ENCODE assay signal across 10 cellular contexts in genomic region chr19:15508035-15508710, GRCh38. TPM values are rescaled to one million over a fixed set of nuclear protein-coding genes. Genes with fewer than 3 reads are reported as not detected.
DNase-seq lines count a peak whose midpoint lies in the region; ATAC-seq, FAIRE-seq and TF ChIP-seq lines count a peak whose summit lies in the region.
"Had no signal": no experiment of that assay in that cellular context is flagged by ENCODE, and none has a peak within 500 bp of the region (broad histone marks: within the 10 kb centered on the region; RNA-seq: fewer than 3 reads in every experiment).

TSS of gene CYP4F22 (plus strand) at chr19:15508525. CDS start at chr19:15525337, 16,812 bp downstream.

- DNase-seq in HCT116 (ENCODE audit: low read depth, low spot score), result no peak
- peak; percentile 7 for DNase-seq in activated CD4-positive, alpha-beta T cell treated with anti-CD3 and anti-CD28 coated beads, Interleukin-2, amount 10 ng/mL, durations not matched to agents 7 days and 5 days
- DNase-seq in endothelial cell of umbilical vein (ENCODE audit: low read depth, low spot score), result no peak
- DNase-seq in spleen, result no peak
- no peak for DNase-seq in left colon
- DNase-seq in hypothalamus (lab: John Stamatoyannopoulos, UW), result no peak
- DNase-seq: left ventricle myocardium superior, NCI-H1105 had no signal

- dilution Hi-C loops in endothelial cell of umbilical vein (cut with MboI; ENCODE audit: extremely low pct_ligation_motif_present, low sequenced_read_pairs), result no loop called here

- no peak for FAIRE-seq in endothelial cell of umbilical vein (lab: Jason Lieb, UNC)

- H4K20me1 ChIP-seq in HCT116 (ENCODE audit: insufficient read depth) (no peaks in the 10 kb centered on the region), endothelial cell of umbilical vein (replicated peaks; ENCODE audit: control insufficient read depth, extremely low read depth, insufficient read depth, low read length) (no peaks in the 10 kb centered on the region)

- no TSS peak for BruUV-seq in HCT116 (replicated peaks; lab: Mats Ljungman, UMichigan)
- no TSS peak for BruUV-seq in endothelial cell of umbilical vein (replicated peaks; lab: Mats Ljungman, UMichigan)

- no peaks in the 10 kb centered on the region for H3K9me3 ChIP-seq in HCT116 (ENCODE audit: control insufficient read depth in 1 of 2, insufficient read depth in 1 of 2, low read depth in 1 of 2, low read length in 2 of 2)
- H3K9me3 ChIP-seq in endothelial cell of umbilical vein (replicated peaks; ENCODE audit: control insufficient read depth, insufficient read depth, low read length), result no peaks in the 10 kb centered on the region
- no peaks in the 10 kb centered on the region for H3K9me3 ChIP-seq in spleen

- H3K79me2 ChIP-seq in HCT116 (ENCODE audit: insufficient read depth, low read length) (no peaks in the 10 kb centered on the region), endothelial cell of umbilical vein (ENCODE audit: control insufficient read depth, insufficient read depth, low read length) (no peaks in the 10 kb centered on the region)

- TF ChIP-seq CTCF in HCT116 (IDR thresholded peaks at IDR 0.05 in 2 of 3, conservative IDR thresholded peaks at IDR 0.05 in 1 of 3; ENCODE audit: borderline replicate concordance in 1 of 3, insufficient read depth in 1 of 3, low read depth in 2 of 3, low read length in 2 of 3), result no peak
- no peak for TF ChIP-seq CTCF in endothelial cell of umbilical vein (IDR thresholded peaks at IDR 0.05; ENCODE audit: extremely low read depth in 1 of 2, insufficient read depth in 1 of 2, low read depth in 1 of 2, low read length in 2 of 2)
- no peak for TF ChIP-seq CTCF in spleen (IDR thresholded peaks at IDR 0.05 in 8 of 11, conservative IDR thresholded peaks at IDR 0.05 in 3 of 11)

- no peak for TF ChIP-seq RAD21 in HCT116 (IDR thresholded peaks at IDR 0.05; ENCODE audit: low read depth)

- H3K36me3 Mint-ChIP-seq in activated CD4-positive, alpha-beta T cell treated with anti-CD3 and anti-CD28 coated beads, Interleukin-2, amount 10 ng/mL, durations not matched to agents 7 days and 5 days (ENCODE audit: low read depth), result no peaks in the 10 kb centered on the region

- H3K4me1 ChIP-seq in HCT116 (ENCODE audit: control insufficient read depth in 1 of 2, insufficient read depth in 2 of 2, low read length in 2 of 2) (peaks cover 0 to 23% of the 10 kb centered on the region in 2 experiments; a peak in 3 of 4 replicates), endothelial cell of umbilical vein (ENCODE audit: control insufficient read depth, extremely low read depth, insufficient read depth, low read length) (no peaks in the 10 kb centered on the region), spleen (peaks cover 3 to 16% (median 10%) of the 10 kb centered on the region in 6 donors)

- H3K4me2 ChIP-seq in HCT116 (ENCODE audit: low read length) (peak within 1 kb of the TSS; percentile 76), endothelial cell of umbilical vein (ENCODE audit: insufficient read depth, low read length) (no peak within 1 kb of the TSS)

- RAD21 ChIA-PET in HCT116 (lab: Charles Lee; ENCODE audit: low non-redundant PET in 1 of 2, low total read pairs in 2 of 2, uncharacterized antibody in 2 of 2, unreplicated experiment in 2 of 2), result no interaction called here

- no peak within 1 kb of the TSS for H3K27ac Mint-ChIP-seq in activated CD4-positive, alpha-beta T cell treated with anti-CD3 and anti-CD28 coated beads, Interleukin-2, amount 10 ng/mL, durations not matched to agents 7 days and 5 days

- no peaks in the 10 kb centered on the region for H3K9me1 ChIP-seq in endothelial cell of umbilical vein (replicated peaks; ENCODE audit: control insufficient read depth, extremely low read depth, insufficient read depth, low read length)

- H2AFZ ChIP-seq in HCT116 (ENCODE audit: low read depth, low read length, poor library complexity, severe bottlenecking) (peak within 1 kb of the TSS; percentile 54), endothelial cell of umbilical vein (ENCODE audit: low read depth, low read length) (peak within 1 kb of the TSS; percentile 23)

- no peaks in the 10 kb centered on the region for H3K9me3 Mint-ChIP-seq in activated CD4-positive, alpha-beta T cell treated with anti-CD3 and anti-CD28 coated beads, Interleukin-2, amount 10 ng/mL, durations not matched to agents 7 days and 5 days

- H3K9me2 ChIP-seq in HCT116 (ENCODE audit: insufficient read depth), result no peaks in the 10 kb centered on the region

- POLR2A ChIA-PET in HCT116 (lab: Charles Lee) (no interaction called here), endothelial cell of umbilical vein (lab: Charles Lee) (no interaction called here)
- POLR2A ChIA-PET in activated CD4-positive, alpha-beta T cell treated with anti-CD3 and anti-CD28 coated beads, Interleukin-2, amount 10 ng/mL, durations not matched to agents 7 days and 5 days (lab: Charles Lee), result no interaction called here

- CTCF ChIA-PET in HCT116 (lab: Charles Lee), result no interaction called here
- CTCF ChIA-PET in activated CD4-positive, alpha-beta T cell treated with anti-CD3 and anti-CD28 coated beads, Interleukin-2, amount 10 ng/mL, durations not matched to agents 7 days and 5 days (lab: Charles Lee), result interaction anchor here (0.6 kb wide), 1 partner anchor 40 kb away, joined by 3 read pairs; no protein-coding TSS in a partner anchor
- CTCF ChIA-PET in endothelial cell of umbilical vein (lab: Charles Lee), result no interaction called here

- H3K27me3 Mint-ChIP-seq in activated CD4-positive, alpha-beta T cell treated with anti-CD3 and anti-CD28 coated beads, Interleukin-2, amount 10 ng/mL, durations not matched to agents 7 days and 5 days, result peaks cover 34% of the 10 kb centered on the region

- peak within 1 kb of the TSS; percentile 48; the same call in 1 of the 2 replicates for H3K27ac ChIP-seq in HCT116 (ENCODE audit: low read depth, low read length)
- H3K27ac ChIP-seq in endothelial cell of umbilical vein (ENCODE audit: insufficient read depth, low read depth, low read length), result no peak within 1 kb of the TSS
- no peak within 1 kb of the TSS for H3K27ac ChIP-seq in spleen

- H3K4me3 Mint-ChIP-seq in activated CD4-positive, alpha-beta T cell treated with anti-CD3 and anti-CD28 coated beads, Interleukin-2, amount 10 ng/mL, durations not matched to agents 7 days and 5 days, result peak within 1 kb of the TSS; percentile 67

- intact Hi-C loops in HCT116 (cut with micrococcal nuclease), result no loop called here
- intact Hi-C loops in endothelial cell of umbilical vein (cut with micrococcal nuclease), result no loop called here
- intact Hi-C loops in spleen (cut with DNase I; ENCODE audit: low total_unique reads), result no loop called here
- intact Hi-C loops in left colon (cut with DNase I, micrococcal nuclease), result no loop called here

- peak within 1 kb of the TSS; percentile 51 for H3K9ac ChIP-seq in HCT116 (ENCODE audit: low read length)
- H3K9ac ChIP-seq in endothelial cell of umbilical vein (replicated peaks; ENCODE audit: extremely low read depth, insufficient read depth, low read length), result no peak within 1 kb of the TSS

- no peaks in the 10 kb centered on the region for H3K27me3 ChIP-seq in HCT116 (ENCODE audit: insufficient read depth, low read length)
- H3K27me3 ChIP-seq in endothelial cell of umbilical vein (ENCODE audit: control insufficient read depth in 2 of 2, insufficient read depth in 2 of 2, low read length in 2 of 2), result peaks cover 15 to 18% of the 10 kb centered on the region in 2 experiments
- H3K27me3 ChIP-seq in spleen (replicated peaks in 1 of 7), result peaks cover 0 to 72% (median 30%) of the 10 kb centered on the region in 7 donors

- no peak for TF ChIP-seq POLR2A in HCT116 (IDR thresholded peaks at IDR 0.05; ENCODE audit: borderline replicate concordance, extremely low read depth, insufficient read depth, insufficient read length)
- TF ChIP-seq POLR2A in endothelial cell of umbilical vein (IDR thresholded peaks at IDR 0.05; ENCODE audit: low read depth, low read length), result no peak
- TF ChIP-seq POLR2A in spleen (IDR thresholded peaks at IDR 0.05), result no peak

- H3K4me3 ChIP-seq in HCT116 (replicated peaks in 1 of 2; ENCODE audit: low read depth in 1 of 2, low read length in 2 of 2) (peak within 1 kb of the TSS; percentile 40 to 60), endothelial cell of umbilical vein (replicated peaks in 1 of 3; ENCODE audit: insufficient read depth in 1 of 3, low read depth in 1 of 3, low read length in 3 of 3) (no peak within 1 kb of the TSS), spleen (peak within 1 kb of the TSS in 7 of 8 donors; percentile 9 to 66 (median 29))

- H3K4me1 Mint-ChIP-seq in activated CD4-positive, alpha-beta T cell treated with anti-CD3 and anti-CD28 coated beads, Interleukin-2, amount 10 ng/mL, durations not matched to agents 7 days and 5 days, result peaks cover 16% of the 10 kb centered on the region

- H3K36me3 ChIP-seq in HCT116 (ENCODE audit: control insufficient read depth in 1 of 2, insufficient read depth in 2 of 2, low read length in 2 of 2) (no peaks in the 10 kb centered on the region), endothelial cell of umbilical vein (ENCODE audit: control insufficient read depth in 2 of 2, extremely low read depth in 1 of 2, insufficient read depth in 2 of 2, low read length in 2 of 2) (no peaks in the 10 kb centered on the region), spleen (no peaks in the 10 kb centered on the region)

- ATAC-seq in HCT116 (peak; percentile 92), left colon (no peak), GM18873 (IDR thresholded peaks at IDR 0.05; ENCODE audit: low FRiP score, unreplicated experiment) (no peak)
- ATAC-seq: left ventricle myocardium superior, Right ventricle myocardium inferior had no signal

- 6 to 8% (median 6%) methylated on average over 34 to 52 of the region's 52 CpGs for WGBS in spleen, 5 donors

TF ChIP-seq in HCT116, 20 proteins besides CTCF, POLR2A, EP300 and RAD21 (continues in another document):
- TF ChIP-seq TCF7L2 (IDR thresholded peaks at IDR 0.05; ENCODE audit: borderline replicate concordance, extremely low read depth, insufficient read depth, insufficient read length), result no peak

TF ChIP-seq in endothelial cell of umbilical vein, 7 proteins besides CTCF, POLR2A, EP300 and RAD21 (continues in another document):
- no peak for TF ChIP-seq POLR2AphosphoS5 (IDR thresholded peaks at IDR 0.05; ENCODE audit: insufficient read depth, low read depth, low read length)

RNA-seq across cellular contexts. Expression of gene CYP4F22, which starts in this region (rescaled TPM):
- total RNA-seq in HCT116 (2021; ENCODE audit: unreplicated experiment) (4.9 TPM), endothelial cell of umbilical vein (not detected in 2 replicates), spleen (1 to 10 TPM in 1 of 7 donors, under 1 TPM in 4, not detected in 2; 0.28 to 1.2 (median 0.37) TPM), left colon (not detected)
- 2.9 and 4.5 TPM in 2 replicates for polyA plus RNA-seq in HCT116 (2012)
- under 1 TPM; 0.67 to 0.87 TPM for total RNA-seq in activated CD4-positive, alpha-beta T cell treated with anti-CD3 and anti-CD28 coated beads, Interleukin-2, amount 10 ng/mL, durations not matched to agents 7 days and 5 days
- polyA plus RNA-seq in endothelial cell of umbilical vein (not detected in 2 replicates), spleen (under 1 TPM; 0.10 to 0.17 (median 0.14) TPM)
- not detected in 2 replicates for polyA plus RNA-seq in endothelial cell of umbilical vein (2011; cell fraction: cytosol; rRNA removed)
- not detected in 2 replicates for polyA plus RNA-seq in endothelial cell of umbilical vein (2011; cell fraction: nucleus; rRNA removed)
- polyA plus RNA-seq in endothelial cell of umbilical vein (2012), result not detected in 2 replicates
- not detected in 2 replicates for polyA minus RNA-seq in endothelial cell of umbilical vein
- not detected for polyA minus RNA-seq in endothelial cell of umbilical vein (2011; cell fraction: cytosol; rRNA and poly(A)+ RNA removed)
- not detected in 2 replicates for polyA minus RNA-seq in endothelial cell of umbilical vein (2011; cell fraction: nucleus; rRNA and poly(A)+ RNA removed)
- total RNA-seq: left ventricle myocardium superior, Right ventricle myocardium inferior had no signal

Comparison
In these comparisons a context has a peak if more than half of its experiments do, and no peak if none do; other contexts are left out.
1. Peak in DNase-seq in activated CD4-positive, alpha-beta T cell treated with anti-CD3 and anti-CD28 coated beads, Interleukin-2, amount 10 ng/mL, durations not matched to agents 7 days and 5 days; RNA of the gene not detected or under 1 TPM.
2. H3K4me3 ChIP-seq: peak in HCT116 (2 of 2) and spleen (7 of 8); none in endothelial cell of umbilical vein (0 of 3).